ENCODE assay signal across 1 cellular context in genomic region chr15:89402406-89402805, GRCh38.
TF ChIP-seq lines count a peak whose summit lies in the region.

No MANE protein-coding gene starts in this region.

TF ChIP-seq in IMR-90, 13 proteins besides CTCF, POLR2A, EP300 and RAD21 (continued from another document):
- TF ChIP-seq ELK1 (IDR thresholded peaks at IDR 0.05; ENCODE audit: borderline replicate concordance, low read depth, low read length) (no peak), USF2 (IDR thresholded peaks at IDR 0.05; ENCODE audit: low read depth, low read length) (no peak), FOS (IDR thresholded peaks at IDR 0.05; ENCODE audit: low read depth, low read length) (no peak), MXI1 (IDR thresholded peaks at IDR 0.05; ENCODE audit: borderline replicate concordance, low read depth, low read length) (no peak), MAZ (IDR thresholded peaks at IDR 0.05; ENCODE audit: borderline replicate concordance, low read depth, low read length) (no peak), MAFK (IDR thresholded peaks at IDR 0.05; ENCODE audit: low read depth, low read length) (no peak), BHLHE40 (IDR thresholded peaks at IDR 0.05; ENCODE audit: low read depth, low read length) (no peak), NFE2L2 (IDR thresholded peaks at IDR 0.05; ENCODE audit: low read depth, low read length) (no peak), CEBPB (IDR thresholded peaks at IDR 0.05; ENCODE audit: low read depth, low read length) (no peak)
TF ChIP-seq in IMR-90: peak in this region for 0.
